ENCODE assay signal across 11 cellular contexts in genomic region chr22:19084126-19084525, GRCh38. TPM values are rescaled to one million over a fixed set of nuclear protein-coding genes. Genes with fewer than 3 reads are reported as not detected.
"Had no signal": no experiment of that assay in that cellular context is flagged by ENCODE, and none has a peak within 500 bp of the region (broad histone marks: within the 10 kb centered on the region; RNA-seq: fewer than 3 reads in every experiment).

No MANE protein-coding gene starts in this region.

RNA-seq across cellular contexts. Expression of gene TSSK2, which starts 47.0 kb away (rescaled TPM):
- total RNA-seq: dermis microvascular lymphatic vessel endothelial cell, endodermal cell, esophagus mucosa, glomerular endothelial cell, left colon, left lung, left ventricle myocardium superior, lower leg skin, mucosa of gallbladder had no signal
- polyA plus RNA-seq: keratinocyte, mammary epithelial cell had no signal
